18 cellular contexts compared by ENCODE assay signal in genomic region chr19:37699057-37699456, GRCh38.
"Had no signal": no experiment of that assay in that cellular context is flagged by ENCODE, and none has a peak within 500 bp of the region (broad histone marks: within the 10 kb centered on the region; RNA-seq: fewer than 3 reads in every experiment).

No MANE protein-coding gene starts in this region.

- H3K27me3 Mint-ChIP-seq: activated CD4-positive, alpha-beta T cell treated with anti-CD3 and anti-CD28 coated beads, Interleukin-2, amount 10 ng/mL, durations not matched to agents 7 days and 5 days; activated naive CD8-positive, alpha-beta T cell treated with anti-CD3 and anti-CD28 coated beads for 36 hours; stimulated activated naive B cell treated with anti-CD40 and anti-IgM and Interleukin-4, amounts not matched to agents 10 μg/mL and 1 μg/mL and 100 μg/mL, for 72 hours had no signal

- H3K36me3 ChIP-seq: neutrophil had no signal

- H2AFZ ChIP-seq: parathyroid adenoma had no signal

- H3K27ac Mint-ChIP-seq: activated CD4-positive, alpha-beta T cell treated with anti-CD3 and anti-CD28 coated beads, Interleukin-2, amount 10 ng/mL, durations not matched to agents 7 days and 5 days; activated naive CD8-positive, alpha-beta T cell treated with anti-CD3 and anti-CD28 coated beads for 36 hours; natural killer cell; stimulated activated naive B cell treated with anti-CD40 and anti-IgM and Interleukin-4, amounts not matched to agents 10 μg/mL and 1 μg/mL and 100 μg/mL, for 72 hours had no signal

- H3K79me2 ChIP-seq: parathyroid adenoma had no signal

- H3K4me1 ChIP-seq: breast epithelium, gastrocnemius medialis, left lung, parathyroid adenoma, tibial nerve had no signal

- H3K4me1 Mint-ChIP-seq: activated CD4-positive, alpha-beta T cell treated with anti-CD3 and anti-CD28 coated beads, Interleukin-2, amount 10 ng/mL, durations not matched to agents 7 days and 5 days; activated naive CD8-positive, alpha-beta T cell treated with anti-CD3 and anti-CD28 coated beads for 36 hours; natural killer cell; stimulated activated naive B cell treated with anti-CD40 and anti-IgM and Interleukin-4, amounts not matched to agents 10 μg/mL and 1 μg/mL and 100 μg/mL, for 72 hours had no signal

- H3K4me3 ChIP-seq: breast epithelium, gastrocnemius medialis, left lung, tibial nerve had no signal

- H3K9me3 ChIP-seq: gastrocnemius medialis had no signal

- H3K27ac ChIP-seq: breast epithelium, gastrocnemius medialis, left lung, neutrophil, parathyroid adenoma, tibial nerve had no signal

- H3K4me3 Mint-ChIP-seq: activated CD4-positive, alpha-beta T cell treated with anti-CD3 and anti-CD28 coated beads, Interleukin-2, amount 10 ng/mL, durations not matched to agents 7 days and 5 days; activated naive CD8-positive, alpha-beta T cell treated with anti-CD3 and anti-CD28 coated beads for 36 hours; natural killer cell; stimulated activated naive B cell treated with anti-CD40 and anti-IgM and Interleukin-4, amounts not matched to agents 10 μg/mL and 1 μg/mL and 100 μg/mL, for 72 hours had no signal

- ATAC-seq: gastrocnemius medialis; left lung; natural killer cell; stimulated activated naive B cell treated with anti-CD40 and anti-IgM and Interleukin-4, amounts not matched to agents 10 μg/mL and 1 μg/mL and 100 μg/mL, for 72 hours had no signal

- DNase-seq: activated CD4-positive, alpha-beta T cell treated with anti-CD3 and anti-CD28 coated beads, Interleukin-2, amount 10 ng/mL, durations not matched to agents 7 days and 5 days; activated CD4-positive, CD25-positive, alpha-beta regulatory T cell; activated CD8-positive, alpha-beta memory T cell treated with anti-CD3 and anti-CD28 coated beads for 24 hours; activated gamma-delta T cell treated with Interleukin-2 at 50 U/mL for 16 hours; activated naive CD8-positive, alpha-beta T cell treated with anti-CD3 and anti-CD28 coated beads for 36 hours; gastrocnemius medialis; islet precursor cell; left lung; natural killer cell; retina; stimulated activated CD4-positive, alpha-beta T cell treated with anti-CD3 and anti-CD28 coated beads, Interleukin-15, amount 100 ng/mL, for 24 hours; stimulated activated CD4-positive, alpha-beta T cell treated with anti-CD3 and anti-CD28 coated beads, Interleukin-4, amount 100 ng/mL, for 1 hour; stimulated activated naive B cell treated with anti-CD40 and anti-IgM and Interleukin-4, amounts not matched to agents 10 μg/mL and 1 μg/mL and 100 μg/mL, for 72 hours; substantia nigra had no signal

- H3K27me3 ChIP-seq: breast epithelium, gastrocnemius medialis, left lung, neutrophil, tibial nerve had no signal
